ENCODE assay signal across 9 cellular contexts in the genomic region with DNA sequence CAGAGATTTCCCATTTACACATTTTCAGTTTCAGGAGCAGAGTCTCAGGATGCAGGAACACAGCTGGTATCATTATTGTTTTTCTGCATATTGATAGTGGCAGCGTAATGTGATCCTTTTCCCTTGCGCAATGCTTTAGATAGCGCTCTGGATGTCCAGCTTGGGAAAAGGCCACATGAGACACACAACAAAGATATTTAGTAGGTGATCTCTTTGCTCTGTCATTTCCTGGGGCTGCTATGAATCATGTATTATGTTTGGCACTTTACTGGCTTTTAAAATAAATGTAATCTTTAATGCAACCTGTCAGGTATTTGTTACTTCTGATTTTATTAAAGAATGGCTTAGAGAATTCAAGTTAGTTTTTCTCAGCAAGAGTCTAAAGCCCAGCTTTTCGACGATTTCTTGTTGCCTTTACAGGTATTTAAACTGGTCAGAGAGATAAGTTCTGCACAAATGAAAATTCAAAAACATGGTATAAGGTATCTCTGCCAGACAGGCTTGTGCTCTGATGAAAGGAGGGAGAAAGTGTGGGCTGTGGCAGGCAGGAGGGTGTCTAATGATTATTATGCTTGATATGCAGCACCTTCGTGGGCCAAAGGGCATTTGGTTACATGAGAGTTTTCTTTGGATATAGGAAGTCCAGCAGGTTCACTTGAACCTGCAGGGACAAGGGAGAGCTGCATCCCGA. TPM values are rescaled to one million over a fixed set of nuclear protein-coding genes. Genes with fewer than 3 reads are reported as not detected.
A peak's percentile ranks its signal among the peaks of the same experiment; 100 is the strongest.
DNase-seq lines count a peak whose midpoint lies in the region; ATAC-seq and TF ChIP-seq lines count a peak whose summit lies in the region.
"Had no signal": no experiment of that assay in that cellular context is flagged by ENCODE, and none has a peak within 500 bp of the region (broad histone marks: within the 10 kb centered on the region; RNA-seq: fewer than 3 reads in every experiment).

No MANE protein-coding gene starts in this region.

- H3K9me3 ChIP-seq in skeletal muscle satellite cell (replicated peaks; ENCODE audit: low read length) (no peaks in the 10 kb centered on the region), tibial nerve (no peaks in the 10 kb centered on the region)

- peaks cover 67% of the 10 kb centered on the region for H3K4me1 Mint-ChIP-seq in activated CD8-positive, alpha-beta T cell treated with anti-CD3 and anti-CD28 coated beads for 36 hours (ENCODE audit: low read depth)
- peaks cover 53% of the 10 kb centered on the region for H3K4me1 Mint-ChIP-seq in activated CD8-positive, alpha-beta T cell treated with anti-CD3 and anti-CD28 coated beads, Interleukin-2, amount 10 ng/mL, durations not matched to agents 7 days and 5 days (ENCODE audit: low read depth)
- H3K4me1 Mint-ChIP-seq in glutamatergic neuron (ENCODE audit: low read depth, unreplicated experiment), result no peaks in the 10 kb centered on the region

- no peak overlapping the region for H3K27ac ChIP-seq in tibial nerve

- no peak overlapping the region for H3K9ac ChIP-seq in skeletal muscle satellite cell (ENCODE audit: low read depth, low read length)

- DNase-seq in activated CD8-positive, alpha-beta T cell treated with anti-CD3 and anti-CD28 coated beads for 36 hours, result no peak
- DNase-seq in activated CD8-positive, alpha-beta T cell treated with anti-CD3 and anti-CD28 coated beads, Interleukin-2, amount 10 ng/mL, durations not matched to agents 7 days and 5 days, result no peak
- DNase-seq in NCI-H748 treated with DMSO at 0.1 percent for 48 hours (lab: John Stamatoyannopoulos, UW), result peak; percentile 4
- peak; percentile 66 to 82 for DNase-seq in cardiac fibroblast (ENCODE audit: low read depth in 2 of 2)
- no peak for DNase-seq in glutamatergic neuron
- no peak for DNase-seq in tibial nerve (ENCODE audit: low spot score in 2 of 2)
- DNase-seq: NCI-H774 had no signal

- H3K27me3 ChIP-seq in skeletal muscle satellite cell (ENCODE audit: control insufficient read depth, insufficient read depth, low read length) (no peaks in the 10 kb centered on the region), tibial nerve (no peaks in the 10 kb centered on the region)

- no peak overlapping the region for H3K4me3 ChIP-seq in cardiac fibroblast (replicated peaks in 1 of 2; ENCODE audit: low read depth in 2 of 2, low read length in 2 of 2)
- no peak overlapping the region for H3K4me3 ChIP-seq in skeletal muscle satellite cell (ENCODE audit: low read length)
- no peak overlapping the region for H3K4me3 ChIP-seq in tibial nerve

- POLR2A ChIA-PET in activated CD8-positive, alpha-beta T cell treated with anti-CD3 and anti-CD28 coated beads for 36 hours (lab: Charles Lee), result interaction anchor here (0.9 to 1.5 kb wide), 2 partner anchors 11 to 25 kb away, joined by 4 to 11 read pairs; no protein-coding TSS in a partner anchor
- POLR2A ChIA-PET in activated CD8-positive, alpha-beta T cell treated with anti-CD3 and anti-CD28 coated beads, Interleukin-2, amount 10 ng/mL, durations not matched to agents 7 days and 5 days (lab: Charles Lee), result interaction anchor here (1.0 kb wide), 1 partner anchor 45 kb away, joined by 3 read pairs; no protein-coding TSS in a partner anchor

- H3K4me3 Mint-ChIP-seq in activated CD8-positive, alpha-beta T cell treated with anti-CD3 and anti-CD28 coated beads for 36 hours, result peak overlapping the region; percentile 34
- H3K4me3 Mint-ChIP-seq in activated CD8-positive, alpha-beta T cell treated with anti-CD3 and anti-CD28 coated beads, Interleukin-2, amount 10 ng/mL, durations not matched to agents 7 days and 5 days, result no peak overlapping the region
- H3K4me3 Mint-ChIP-seq in glutamatergic neuron (ENCODE audit: unreplicated experiment), result no peak overlapping the region

- TF ChIP-seq CTCF in activated CD8-positive, alpha-beta T cell treated with anti-CD3 and anti-CD28 coated beads for 36 hours (IDR thresholded peaks at IDR 0.05), result no peak
- no peak for TF ChIP-seq CTCF in cardiac fibroblast (IDR thresholded peaks at IDR 0.05; ENCODE audit: low read depth, low read length)
- no peak for TF ChIP-seq CTCF in glutamatergic neuron (IDR thresholded peaks at IDR 0.05; ENCODE audit: partially characterized antibody, unreplicated experiment)
- no peak for TF ChIP-seq CTCF in tibial nerve (IDR thresholded peaks at IDR 0.05)

- no peaks in the 10 kb centered on the region for H3K27me3 Mint-ChIP-seq in activated CD8-positive, alpha-beta T cell treated with anti-CD3 and anti-CD28 coated beads for 36 hours
- peaks cover 2% of the 10 kb centered on the region for H3K27me3 Mint-ChIP-seq in activated CD8-positive, alpha-beta T cell treated with anti-CD3 and anti-CD28 coated beads, Interleukin-2, amount 10 ng/mL, durations not matched to agents 7 days and 5 days (ENCODE audit: low read depth)
- no peaks in the 10 kb centered on the region for H3K27me3 Mint-ChIP-seq in glutamatergic neuron (ENCODE audit: unreplicated experiment)

- H3K4me1 ChIP-seq in skeletal muscle satellite cell (ENCODE audit: control insufficient read depth, insufficient read depth, low read length) (peaks cover 13% of the 10 kb centered on the region), tibial nerve (peaks cover 0 to 25% (median 12%) of the 10 kb centered on the region in 4 donors)

- no peak for TF ChIP-seq EP300 in tibial nerve (IDR thresholded peaks at IDR 0.05)

- TF ChIP-seq POLR2A in tibial nerve (IDR thresholded peaks at IDR 0.05), result no peak

- H3K9me3 Mint-ChIP-seq in activated CD8-positive, alpha-beta T cell treated with anti-CD3 and anti-CD28 coated beads for 36 hours, result no peaks in the 10 kb centered on the region
- H3K9me3 Mint-ChIP-seq in activated CD8-positive, alpha-beta T cell treated with anti-CD3 and anti-CD28 coated beads, Interleukin-2, amount 10 ng/mL, durations not matched to agents 7 days and 5 days (ENCODE audit: insufficient read depth), result no peaks in the 10 kb centered on the region
- H3K9me3 Mint-ChIP-seq in glutamatergic neuron (ENCODE audit: unreplicated experiment), result no peaks in the 10 kb centered on the region

- WGBS in tibial nerve, 2 donors, result 68 to 73% methylated on average over 7 of the region's 7 CpGs

- peak overlapping the region; percentile 2 for H3K4me2 ChIP-seq in skeletal muscle satellite cell (ENCODE audit: low read length)

- H3K27ac Mint-ChIP-seq in activated CD8-positive, alpha-beta T cell treated with anti-CD3 and anti-CD28 coated beads for 36 hours, result peak overlapping the region; percentile 93
- no peak overlapping the region for H3K27ac Mint-ChIP-seq in activated CD8-positive, alpha-beta T cell treated with anti-CD3 and anti-CD28 coated beads, Interleukin-2, amount 10 ng/mL, durations not matched to agents 7 days and 5 days
- H3K27ac Mint-ChIP-seq in glutamatergic neuron (ENCODE audit: unreplicated experiment), result no peak overlapping the region

- intact Hi-C loops in activated CD8-positive, alpha-beta T cell treated with anti-CD3 and anti-CD28 coated beads for 36 hours (cut with micrococcal nuclease), result no loop called here

- H3K36me3 ChIP-seq in skeletal muscle satellite cell (ENCODE audit: insufficient read depth, low read length) (no peaks in the 10 kb centered on the region), tibial nerve (no peaks in the 10 kb centered on the region)

- CTCF ChIA-PET in activated CD8-positive, alpha-beta T cell treated with anti-CD3 and anti-CD28 coated beads for 36 hours (lab: Charles Lee), result interaction anchor here (2.1 to 9.9 kb wide), 2 partner anchors 11 to 24 kb away, joined by 5 to 195 read pairs; no protein-coding TSS in a partner anchor
- CTCF ChIA-PET in activated CD8-positive, alpha-beta T cell treated with anti-CD3 and anti-CD28 coated beads, Interleukin-2, amount 10 ng/mL, durations not matched to agents 7 days and 5 days (lab: Charles Lee), result interaction anchor here (0.8 to 9.9 kb wide), 6 partner anchors 15 to 45 kb away, joined by 3 to 295 read pairs (median 4); a partner anchor contains a TSS

- peaks cover 7% of the 10 kb centered on the region for H3K36me3 Mint-ChIP-seq in activated CD8-positive, alpha-beta T cell treated with anti-CD3 and anti-CD28 coated beads for 36 hours (ENCODE audit: low read depth)
- H3K36me3 Mint-ChIP-seq in activated CD8-positive, alpha-beta T cell treated with anti-CD3 and anti-CD28 coated beads, Interleukin-2, amount 10 ng/mL, durations not matched to agents 7 days and 5 days (ENCODE audit: low read depth), result no peaks in the 10 kb centered on the region
- no peaks in the 10 kb centered on the region for H3K36me3 Mint-ChIP-seq in glutamatergic neuron (ENCODE audit: unreplicated experiment)

- ATAC-seq in activated CD8-positive, alpha-beta T cell treated with anti-CD3 and anti-CD28 coated beads for 36 hours, result no peak
- ATAC-seq in activated CD8-positive, alpha-beta T cell treated with anti-CD3 and anti-CD28 coated beads, Interleukin-2, amount 10 ng/mL, durations not matched to agents 7 days and 5 days, result no peak
- no peak for ATAC-seq in HG03571 (IDR thresholded peaks at IDR 0.05; ENCODE audit: unreplicated experiment)

RNA-seq across cellular contexts. Expression of a gene that starts 42.3 kb away (rescaled TPM):
- 100 to 1,000 TPM; 132 to 139 TPM for total RNA-seq in activated CD8-positive, alpha-beta T cell treated with anti-CD3 and anti-CD28 coated beads for 36 hours
- total RNA-seq in activated CD8-positive, alpha-beta T cell treated with anti-CD3 and anti-CD28 coated beads, Interleukin-2, amount 10 ng/mL, durations not matched to agents 7 days and 5 days, result 100 to 1,000 TPM; 138 to 140 TPM
- total RNA-seq in skeletal muscle satellite cell (2012; rRNA removed), result 144 and 177 TPM in 2 replicates
- total RNA-seq in glutamatergic neuron (ENCODE audit: unreplicated experiment) (25.3 TPM), tibial nerve (10 to 100 TPM in 1 of 4 donors, 1 to 10 TPM in 3; 3.7 to 11.1 (median 6.8) TPM)

RNA-seq across cellular contexts. Expression of a gene that starts 45.0 kb away (rescaled TPM):
- total RNA-seq in activated CD8-positive, alpha-beta T cell treated with anti-CD3 and anti-CD28 coated beads for 36 hours, result 10 to 100 TPM; 38.4 to 40.9 TPM
- 10 to 100 TPM; 41.0 to 46.9 TPM for total RNA-seq in activated CD8-positive, alpha-beta T cell treated with anti-CD3 and anti-CD28 coated beads, Interleukin-2, amount 10 ng/mL, durations not matched to agents 7 days and 5 days
- 35.4 and 35.5 TPM in 2 replicates for total RNA-seq in skeletal muscle satellite cell (2012; rRNA removed)
- 44.7 TPM for total RNA-seq in glutamatergic neuron (ENCODE audit: unreplicated experiment)
- 10 to 100 TPM; 68.2 to 76.8 (median 71.1) TPM for total RNA-seq in tibial nerve

Comparison
In these comparisons a context has a peak if more than half of its experiments do, and no peak if none do; other contexts are left out.
1. DNase-seq: peak in NCI-H748 treated with DMSO at 0.1 percent for 48 hours (single experiment) and cardiac fibroblast (2 of 2); none in activated CD8-positive, alpha-beta T cell treated with anti-CD3 and anti-CD28 coated beads for 36 hours (single experiment), activated CD8-positive, alpha-beta T cell treated with anti-CD3 and anti-CD28 coated beads, Interleukin-2, amount 10 ng/mL, durations not matched to agents 7 days and 5 days (single experiment), glutamatergic neuron (single experiment) and tibial nerve (0 of 2).